Comparison of ENCODE assay signal across 1 cellular context in the genomic region with DNA sequence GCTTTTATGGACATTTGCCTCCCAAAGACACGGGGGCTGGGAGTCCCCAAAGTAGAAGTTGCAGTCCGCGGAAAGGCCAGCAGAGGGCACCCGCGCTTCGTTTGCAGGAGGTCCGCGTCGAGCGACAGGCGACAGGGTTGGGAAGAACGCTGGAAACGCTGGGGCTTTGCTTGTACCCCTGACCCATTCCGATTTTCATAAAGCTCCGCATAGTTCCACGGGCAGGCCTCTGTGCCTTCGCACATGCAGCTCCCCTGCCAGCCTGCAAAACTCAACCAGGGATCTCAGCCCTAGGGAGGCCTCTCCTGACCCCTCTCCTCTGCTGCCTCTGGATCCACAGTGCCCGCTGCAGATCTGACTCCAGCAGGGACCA.
TF ChIP-seq lines count a peak whose summit lies in the region.

No MANE protein-coding gene starts in this region.

TF ChIP-seq in K562, 482 proteins besides CTCF, POLR2A, EP300 and RAD21 (continued from another document and continues in another):
- no peak for TF ChIP-seq BCL6 (CRISPR knock-in tag; IDR thresholded peaks at IDR 0.05)
- 0 out of 2 replicates have a peak, but pooled peaks have one; percentile 21 for TF ChIP-seq TCF7 (IDR thresholded peaks at IDR 0.05; ENCODE audit: borderline replicate concordance)
- TF ChIP-seq ELF1 (tag; IDR thresholded peaks at IDR 0.05): no peak
- peak; percentile 72 to 77 for TF ChIP-seq MAZ (CRISPR knock-in tag; conservative IDR thresholded peaks at IDR 0.05 in 1 of 2, IDR thresholded peaks at IDR 0.05 in 1 of 2)
- TF ChIP-seq ERF (CRISPR knock-in tag; IDR thresholded peaks at IDR 0.05): 0 out of 2 replicates have a peak, but pooled peaks have one; percentile 23
- 0 out of 2 replicates have a peak, but pooled peaks have one; percentile 2 for TF ChIP-seq MBD2 (IDR thresholded peaks at IDR 0.05; ENCODE audit: borderline replicate concordance, low read depth)
- TF ChIP-seq ZC3H8 (IDR thresholded peaks at IDR 0.05): no peak
- TF ChIP-seq MYNN (IDR thresholded peaks at IDR 0.05): peak; percentile 73; the same call in 1 of the 2 replicates
- TF ChIP-seq MYNN (CRISPR knock-in tag; IDR thresholded peaks at IDR 0.05): no peak
- 0 out of 4 replicates have a peak, but pooled peaks of 1 of the 2 experiments have one; percentile 40 for TF ChIP-seq RCOR1 (IDR thresholded peaks at IDR 0.05; ENCODE audit: borderline replicate concordance in 1 of 2, low read depth in 2 of 2, low read length in 2 of 2)
- TF ChIP-seq XRCC5 (IDR thresholded peaks at IDR 0.05; ENCODE audit: low read depth, low read length): peak; percentile 77
- TF ChIP-seq KAT7 (CRISPR knock-in tag; IDR thresholded peaks at IDR 0.05; ENCODE audit: borderline replicate concordance): peak; percentile 80; the same call in 1 of the 2 replicates
- TF ChIP-seq, protein P1, sequence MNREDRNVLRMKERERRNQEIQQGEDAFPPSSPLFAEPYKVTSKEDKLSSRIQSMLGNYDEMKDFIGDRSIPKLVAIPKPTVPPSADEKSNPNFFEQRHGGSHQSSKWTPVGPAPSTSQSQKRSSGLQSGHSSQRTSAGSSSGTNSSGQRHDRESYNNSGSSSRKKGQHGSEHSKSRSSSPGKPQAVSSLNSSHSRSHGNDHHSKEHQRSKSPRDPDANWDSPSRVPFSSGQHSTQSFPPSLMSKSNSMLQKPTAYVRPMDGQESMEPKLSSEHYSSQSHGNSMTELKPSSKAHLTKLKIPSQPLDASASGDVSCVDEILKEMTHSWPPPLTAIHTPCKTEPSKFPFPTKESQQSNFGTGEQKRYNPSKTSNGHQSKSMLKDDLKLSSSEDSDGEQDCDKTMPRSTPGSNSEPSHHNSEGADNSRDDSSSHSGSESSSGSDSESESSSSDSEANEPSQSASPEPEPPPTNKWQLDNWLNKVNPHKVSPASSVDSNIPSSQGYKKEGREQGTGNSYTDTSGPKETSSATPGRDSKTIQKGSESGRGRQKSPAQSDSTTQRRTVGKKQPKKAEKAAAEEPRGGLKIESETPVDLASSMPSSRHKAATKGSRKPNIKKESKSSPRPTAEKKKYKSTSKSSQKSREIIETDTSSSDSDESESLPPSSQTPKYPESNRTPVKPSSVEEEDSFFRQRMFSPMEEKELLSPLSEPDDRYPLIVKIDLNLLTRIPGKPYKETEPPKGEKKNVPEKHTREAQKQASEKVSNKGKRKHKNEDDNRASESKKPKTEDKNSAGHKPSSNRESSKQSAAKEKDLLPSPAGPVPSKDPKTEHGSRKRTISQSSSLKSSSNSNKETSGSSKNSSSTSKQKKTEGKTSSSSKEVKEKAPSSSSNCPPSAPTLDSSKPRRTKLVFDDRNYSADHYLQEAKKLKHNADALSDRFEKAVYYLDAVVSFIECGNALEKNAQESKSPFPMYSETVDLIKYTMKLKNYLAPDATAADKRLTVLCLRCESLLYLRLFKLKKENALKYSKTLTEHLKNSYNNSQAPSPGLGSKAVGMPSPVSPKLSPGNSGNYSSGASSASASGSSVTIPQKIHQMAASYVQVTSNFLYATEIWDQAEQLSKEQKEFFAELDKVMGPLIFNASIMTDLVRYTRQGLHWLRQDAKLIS (CRISPR knock-in tag; IDR thresholded peaks at IDR 0.05): no peak
- TF ChIP-seq, protein P2, sequence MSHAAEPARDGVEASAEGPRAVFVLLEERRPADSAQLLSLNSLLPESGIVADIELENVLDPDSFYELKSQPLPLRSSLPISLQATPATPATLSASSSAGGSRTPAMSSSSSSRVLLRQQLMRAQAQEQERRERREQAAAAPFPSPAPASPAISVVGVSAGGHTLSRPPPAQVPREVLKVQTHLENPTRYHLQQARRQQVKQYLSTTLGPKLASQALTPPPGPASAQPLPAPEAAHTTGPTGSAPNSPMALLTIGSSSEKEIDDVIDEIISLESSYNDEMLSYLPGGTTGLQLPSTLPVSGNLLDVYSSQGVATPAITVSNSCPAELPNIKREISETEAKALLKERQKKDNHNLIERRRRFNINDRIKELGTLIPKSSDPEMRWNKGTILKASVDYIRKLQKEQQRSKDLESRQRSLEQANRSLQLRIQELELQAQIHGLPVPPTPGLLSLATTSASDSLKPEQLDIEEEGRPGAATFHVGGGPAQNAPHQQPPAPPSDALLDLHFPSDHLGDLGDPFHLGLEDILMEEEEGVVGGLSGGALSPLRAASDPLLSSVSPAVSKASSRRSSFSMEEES (CRISPR knock-in tag; IDR thresholded peaks at IDR 0.05): no peak
- peak; percentile 13 for TF ChIP-seq ZFP36 (IDR thresholded peaks at IDR 0.05; ENCODE audit: low read depth, low read length, partially characterized antibody)
- TF ChIP-seq SREBF2 (CRISPR knock-in tag; IDR thresholded peaks at IDR 0.05): no peak
- TF ChIP-seq JUND (IDR thresholded peaks at IDR 0.05; ENCODE audit: borderline replicate concordance, low read depth, low read length): 0 out of 2 replicates have a peak, but pooled peaks have one; percentile 24
- TF ChIP-seq JUND (tag; IDR thresholded peaks at IDR 0.05; ENCODE audit: borderline replicate concordance, low read depth, low read length): no peak
- no peak for TF ChIP-seq SIX5 (IDR thresholded peaks at IDR 0.05; ENCODE audit: borderline replicate concordance in 1 of 2, insufficient read depth in 1 of 2, low read depth in 1 of 2, low read length in 2 of 2)
- TF ChIP-seq ETV1 (tag; conservative IDR thresholded peaks at IDR 0.05; ENCODE audit: low read depth): 0 out of 2 replicates have a peak, but pooled peaks have one; percentile 7
- peak; percentile 99 for TF ChIP-seq ARID2 (IDR thresholded peaks at IDR 0.05)
- TF ChIP-seq VEZF1 (CRISPR knock-in tag; IDR thresholded peaks at IDR 0.05): peak; percentile 56; the same call in 1 of the 2 replicates
- TF ChIP-seq, protein P3, sequence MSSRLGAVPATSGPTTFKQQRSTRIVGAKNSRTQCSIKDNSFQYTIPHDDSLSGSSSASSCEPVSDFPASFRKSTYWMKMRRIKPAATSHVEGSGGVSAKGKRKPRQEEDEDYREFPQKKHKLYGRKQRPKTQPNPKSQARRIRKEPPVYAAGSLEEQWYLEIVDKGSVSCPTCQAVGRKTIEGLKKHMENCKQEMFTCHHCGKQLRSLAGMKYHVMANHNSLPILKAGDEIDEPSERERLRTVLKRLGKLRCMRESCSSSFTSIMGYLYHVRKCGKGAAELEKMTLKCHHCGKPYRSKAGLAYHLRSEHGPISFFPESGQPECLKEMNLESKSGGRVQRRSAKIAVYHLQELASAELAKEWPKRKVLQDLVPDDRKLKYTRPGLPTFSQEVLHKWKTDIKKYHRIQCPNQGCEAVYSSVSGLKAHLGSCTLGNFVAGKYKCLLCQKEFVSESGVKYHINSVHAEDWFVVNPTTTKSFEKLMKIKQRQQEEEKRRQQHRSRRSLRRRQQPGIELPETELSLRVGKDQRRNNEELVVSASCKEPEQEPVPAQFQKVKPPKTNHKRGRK (tag; IDR thresholded peaks at IDR 0.05): no peak
- peak; percentile 47; the same call in 1 of the 2 replicates for TF ChIP-seq CXXC5 (CRISPR knock-in tag; IDR thresholded peaks at IDR 0.05)
- TF ChIP-seq POLR2G (IDR thresholded peaks at IDR 0.05; ENCODE audit: low read depth, low read length): no peak
- TF ChIP-seq HMG20B (CRISPR knock-in tag; IDR thresholded peaks at IDR 0.05): no peak
- TF ChIP-seq CREM (IDR thresholded peaks at IDR 0.05; ENCODE audit: low read depth): peak; percentile 57
- peak; percentile 67; the same call in 1 of the 2 replicates for TF ChIP-seq CBX5 (IDR thresholded peaks at IDR 0.05; ENCODE audit: borderline replicate concordance, low read depth)
- peak; percentile 100 for TF ChIP-seq SMC3 (conservative IDR thresholded peaks at IDR 0.05; ENCODE audit: insufficient read depth, low read depth, low read length)
- TF ChIP-seq RREB1 (CRISPR knock-in tag; IDR thresholded peaks at IDR 0.05): peak; percentile 35; the same call in 1 of the 2 replicates
- TF ChIP-seq, protein P4, sequence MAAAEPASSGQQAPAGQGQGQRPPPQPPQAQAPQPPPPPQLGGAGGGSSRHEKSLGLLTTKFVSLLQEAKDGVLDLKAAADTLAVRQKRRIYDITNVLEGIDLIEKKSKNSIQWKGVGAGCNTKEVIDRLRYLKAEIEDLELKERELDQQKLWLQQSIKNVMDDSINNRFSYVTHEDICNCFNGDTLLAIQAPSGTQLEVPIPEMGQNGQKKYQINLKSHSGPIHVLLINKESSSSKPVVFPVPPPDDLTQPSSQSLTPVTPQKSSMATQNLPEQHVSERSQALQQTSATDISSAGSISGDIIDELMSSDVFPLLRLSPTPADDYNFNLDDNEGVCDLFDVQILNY (CRISPR knock-in tag; IDR thresholded peaks at IDR 0.05): no peak
- TF ChIP-seq ZFX (CRISPR knock-in tag; IDR thresholded peaks at IDR 0.05): peak; percentile 19; the same call in 1 of the 2 replicates
- no peak for TF ChIP-seq GMEB1 (CRISPR knock-in tag; IDR thresholded peaks at IDR 0.05)
- TF ChIP-seq, protein P5, sequence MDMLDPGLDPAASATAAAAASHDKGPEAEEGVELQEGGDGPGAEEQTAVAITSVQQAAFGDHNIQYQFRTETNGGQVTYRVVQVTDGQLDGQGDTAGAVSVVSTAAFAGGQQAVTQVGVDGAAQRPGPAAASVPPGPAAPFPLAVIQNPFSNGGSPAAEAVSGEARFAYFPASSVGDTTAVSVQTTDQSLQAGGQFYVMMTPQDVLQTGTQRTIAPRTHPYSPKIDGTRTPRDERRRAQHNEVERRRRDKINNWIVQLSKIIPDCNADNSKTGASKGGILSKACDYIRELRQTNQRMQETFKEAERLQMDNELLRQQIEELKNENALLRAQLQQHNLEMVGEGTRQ (CRISPR knock-in tag; IDR thresholded peaks at IDR 0.05): no peak
- no peak for TF ChIP-seq ZNF740 (CRISPR knock-in tag; IDR thresholded peaks at IDR 0.05)
- no peak for TF ChIP-seq ZNF740 (tag; IDR thresholded peaks at IDR 0.05)
- peak; percentile 77 for TF ChIP-seq RB1 (IDR thresholded peaks at IDR 0.05; ENCODE audit: low read depth)
- no peak for TF ChIP-seq HNRNPLL (IDR thresholded peaks at IDR 0.05; ENCODE audit: low read depth, low read length, poor library complexity, severe bottlenecking)
